In genomic region chr16:69669577-69669976, GRCh38 we compare ENCODE assay signal across 17 cellular contexts.
"Had no signal": no experiment of that assay in that cellular context is flagged by ENCODE, and none has a peak within 500 bp of the region (broad histone marks: within the 10 kb centered on the region; RNA-seq: fewer than 3 reads in every experiment).

No MANE protein-coding gene starts in this region.

- H3K27ac ChIP-seq: dorsolateral prefrontal cortex, gastrocnemius medialis, heart right ventricle, lower lobe of right lung, ovary, SJSA1, transverse colon had no signal

- H3K9me3 Mint-ChIP-seq: activated B cell treated with CpG ODN at 0.5 μM for 24 hours; activated naive CD4-positive, alpha-beta T cell treated with anti-CD3 and anti-CD28 coated beads, Interleukin-2, amount 50 U/mL, for 24 hours; mesothelial cell of epicardium; neural crest cell; stimulated activated memory B cell treated with anti-CD40 and anti-IgM and Interleukin-4, amounts not matched to agents 10 μg/mL and 1 μg/mL and 100 μg/mL, for 72 hours had no signal

- H3K4me1 Mint-ChIP-seq: activated B cell treated with CpG ODN at 0.5 μM for 24 hours; activated naive CD4-positive, alpha-beta T cell treated with anti-CD3 and anti-CD28 coated beads, Interleukin-2, amount 50 U/mL, for 24 hours; mesothelial cell of epicardium; neural crest cell; stimulated activated memory B cell treated with anti-CD40 and anti-IgM and Interleukin-4, amounts not matched to agents 10 μg/mL and 1 μg/mL and 100 μg/mL, for 72 hours had no signal

- H3K4me1 ChIP-seq: gastrocnemius medialis, heart right ventricle, lower lobe of right lung had no signal

- ATAC-seq: gastrocnemius medialis; heart right ventricle; lower lobe of right lung; stimulated activated memory B cell treated with anti-CD40 and anti-IgM and Interleukin-4, amounts not matched to agents 10 μg/mL and 1 μg/mL and 100 μg/mL, for 72 hours had no signal

- H3K27ac Mint-ChIP-seq: activated B cell treated with CpG ODN at 0.5 μM for 24 hours; activated naive CD4-positive, alpha-beta T cell treated with anti-CD3 and anti-CD28 coated beads, Interleukin-2, amount 50 U/mL, for 24 hours; mesothelial cell of epicardium; stimulated activated memory B cell treated with anti-CD40 and anti-IgM and Interleukin-4, amounts not matched to agents 10 μg/mL and 1 μg/mL and 100 μg/mL, for 72 hours had no signal

- H3K27me3 ChIP-seq: dorsolateral prefrontal cortex, gastrocnemius medialis, heart right ventricle, ovary, SJSA1, transverse colon had no signal

- H3K27me3 Mint-ChIP-seq: activated B cell treated with CpG ODN at 0.5 μM for 24 hours; activated naive CD4-positive, alpha-beta T cell treated with anti-CD3 and anti-CD28 coated beads, Interleukin-2, amount 50 U/mL, for 24 hours; stimulated activated memory B cell treated with anti-CD40 and anti-IgM and Interleukin-4, amounts not matched to agents 10 μg/mL and 1 μg/mL and 100 μg/mL, for 72 hours had no signal

- H3K36me3 ChIP-seq: ovary had no signal

- H3K9me3 ChIP-seq: gastrocnemius medialis, heart right ventricle, lower lobe of right lung, ovary, SJSA1, transverse colon had no signal

- H3K4me3 Mint-ChIP-seq: activated B cell treated with CpG ODN at 0.5 μM for 24 hours; activated naive CD4-positive, alpha-beta T cell treated with anti-CD3 and anti-CD28 coated beads, Interleukin-2, amount 50 U/mL, for 24 hours; mesothelial cell of epicardium; neural crest cell; stimulated activated memory B cell treated with anti-CD40 and anti-IgM and Interleukin-4, amounts not matched to agents 10 μg/mL and 1 μg/mL and 100 μg/mL, for 72 hours had no signal

- DNase-seq: activated B cell treated with CpG ODN at 0.5 μM for 24 hours; activated CD4-positive, alpha-beta T cell treated with anti-CD3 and anti-CD28 coated beads, Interleukin-2, amount 50 U/mL, for 1 hour; activated effector memory CD4-positive, alpha-beta T cell treated with Interleukin-2 at 50 U/mL for 16 hours; activated T-cell treated with anti-CD3 and anti-CD28 coated beads, Interleukin-2, amount 50 U/mL, for 1 hour; cerebellar nuclear complex; dorsolateral prefrontal cortex; gastrocnemius medialis; heart right ventricle; kidney; lower lobe of right lung; ovary; transverse colon had no signal

- H3K4me3 ChIP-seq: dorsolateral prefrontal cortex, gastrocnemius medialis, heart right ventricle, lower lobe of right lung, ovary, SJSA1, transverse colon had no signal
